ENCODE assay signal across 8 cellular contexts in genomic region chr20:25077610-25078169, GRCh38. TPM values are rescaled to one million over a fixed set of nuclear protein-coding genes. Genes with fewer than 3 reads are reported as not detected.
DNase-seq lines count a peak whose midpoint lies in the region; ATAC-seq and TF ChIP-seq lines count a peak whose summit lies in the region.

No MANE protein-coding gene starts in this region.

- TF ChIP-seq CTCF in gastroesophageal sphincter (IDR thresholded peaks at IDR 0.05): peak in 1 of 4 experiments; percentile 32

- TF ChIP-seq POLR2A in gastroesophageal sphincter (IDR thresholded peaks at IDR 0.05): peak in 1 of 2 donors; percentile 11

- in situ Hi-C loops in HAP-1 (cut with MboI; ENCODE audit: low sequenced_read_pairs): no loop called here

- H3K36me3 ChIP-seq in gastroesophageal sphincter (no peaks in the 10 kb centered on the region), HAP-1 (replicated peaks) (no peaks in the 10 kb centered on the region)

- DNase-seq in GM03348 (ENCODE audit: low spot score) (peak; percentile 67), SHP77 treated with DMSO at 0.1 percent for 48 hours (lab: John Stamatoyannopoulos, UW) (peak; percentile 47), skeletal muscle cell (ENCODE audit: low read depth) (no peak), HAP-1 (ENCODE audit: low spot score in 2 of 2) (no peak), NCI-H1105 (lab: John Stamatoyannopoulos, UW) (no peak)

- no peaks in the 10 kb centered on the region for H3K9me3 ChIP-seq in gastroesophageal sphincter
- H3K9me3 ChIP-seq in HAP-1: no peaks in the 10 kb centered on the region

- TF ChIP-seq EP300 in gastroesophageal sphincter (IDR thresholded peaks at IDR 0.05): no peak

- H3K4me1 ChIP-seq in gastroesophageal sphincter (peaks cover 0 to 34% (median 7%) of the 10 kb centered on the region in 3 donors), HAP-1 (no peaks in the 10 kb centered on the region)

- 11% methylated on average over 8 of the region's 38 CpGs; no CpG with 5 or more reads in 1 of the 2 donors for WGBS in gastroesophageal sphincter (ENCODE audit: low coverage in 1 of 2), 2 donors

- H3K4me3 ChIP-seq in gastroesophageal sphincter (peak overlapping the region; percentile 20 to 46), skeletal muscle cell (ENCODE audit: low read depth, low read length) (peak overlapping the region; percentile 27), HAP-1 (no peak overlapping the region)

- H3K27me3 ChIP-seq in gastroesophageal sphincter: peaks cover 66% of the 10 kb centered on the region
- H3K27me3 ChIP-seq in HAP-1 (ENCODE audit: low read depth): peaks cover 76% of the 10 kb centered on the region

- ATAC-seq in gastroesophageal sphincter: peak; percentile 77
- ATAC-seq in GM21737 (IDR thresholded peaks at IDR 0.05; ENCODE audit: unreplicated experiment): no peak
- ATAC-seq in GM19455 (IDR thresholded peaks at IDR 0.05; ENCODE audit: unreplicated experiment): no peak

- peak overlapping the region in 2 of 4 donors; percentile 64 for H3K27ac ChIP-seq in gastroesophageal sphincter

RNA-seq across cellular contexts. Expression of gene VSX1, which starts 4.3 kb away (rescaled TPM):
- not detected for total RNA-seq in gastroesophageal sphincter

RNA-seq across cellular contexts. Expression of gene ACSS1, which starts 19.8 kb away (rescaled TPM):
- 100 to 1,000 TPM in 1 of 4 donors, 10 to 100 TPM in 3; 44.7 to 105 (median 61.6) TPM for total RNA-seq in gastroesophageal sphincter

Comparison
In these comparisons a context has a peak if more than half of its experiments do, and no peak if none do; other contexts are left out.
1. DNase-seq: peak in GM03348 (single experiment) and SHP77 treated with DMSO at 0.1 percent for 48 hours (single experiment); none in skeletal muscle cell (single experiment), HAP-1 (0 of 2) and NCI-H1105 (single experiment).